8 cellular contexts compared by ENCODE assay signal in genomic region chr17:40218006-40218739, GRCh38. TPM values are rescaled to one million over a fixed set of nuclear protein-coding genes. Genes with fewer than 3 reads are reported as not detected.
DNase-seq lines count a peak whose midpoint lies in the region; ATAC-seq and TF ChIP-seq lines count a peak whose summit lies in the region.

No MANE protein-coding gene starts in this region.

- H3K4me3 ChIP-seq in cardiac muscle cell (peak overlapping the region; percentile 35), right atrium auricular region (peak overlapping the region in 1 of 2 donors; percentile 68), ascending aorta (peak overlapping the region; percentile 53 to 86), lower lobe of right lung (peak overlapping the region; percentile 75), transverse colon (peak overlapping the region in 1 of 4 donors; percentile 80), lower leg skin (ENCODE audit: low read depth, poor library complexity, severe bottlenecking) (no peak overlapping the region), thyroid gland (replicated peaks in 1 of 3) (peak overlapping the region in 1 of 3 donors; percentile 66)

- no peaks in the 10 kb centered on the region for H3K36me3 ChIP-seq in cardiac muscle cell
- H3K36me3 ChIP-seq in right atrium auricular region, result peaks cover 2% of the 10 kb centered on the region
- no peaks in the 10 kb centered on the region for H3K36me3 ChIP-seq in ascending aorta
- no peaks in the 10 kb centered on the region for H3K36me3 ChIP-seq in lower lobe of right lung
- no peaks in the 10 kb centered on the region for H3K36me3 ChIP-seq in transverse colon
- no peaks in the 10 kb centered on the region for H3K36me3 ChIP-seq in thyroid gland

- no peak for DNase-seq in cardiac muscle cell (ENCODE audit: low read depth in 1 of 2, low spot score in 1 of 2)
- no peak for DNase-seq in right atrium auricular region (ENCODE audit: low spot score)
- DNase-seq in ascending aorta (ENCODE audit: low spot score in 2 of 2), result no peak
- no peak for DNase-seq in lower lobe of right lung
- no peak for DNase-seq in transverse colon
- no peak for DNase-seq in lower leg skin (ENCODE audit: low spot score in 2 of 2)
- DNase-seq in thyroid gland, result no peak
- no peak for DNase-seq in NCI-H2029 treated with DMSO at 0.1 percent for 48 hours (lab: John Stamatoyannopoulos, UW)

- H3K27ac ChIP-seq in cardiac muscle cell, result peak overlapping the region; percentile 91
- no peak overlapping the region for H3K27ac ChIP-seq in right atrium auricular region
- peak overlapping the region; percentile 84 to 97 for H3K27ac ChIP-seq in ascending aorta
- H3K27ac ChIP-seq in lower lobe of right lung, result peak overlapping the region; percentile 84
- H3K27ac ChIP-seq in transverse colon, result peak overlapping the region; percentile 89 to 96 (median 92)
- no peak overlapping the region for H3K27ac ChIP-seq in thyroid gland

- in situ Hi-C loops in transverse colon (cut with MboI; ENCODE audit: low pct_ligation_motif_present in 1 of 4, low pct_unique_long_range_greater_than_20kb in 1 of 4, low sequenced_read_pairs in 3 of 4), result no loop called here

- TF ChIP-seq EP300 in transverse colon (IDR thresholded peaks at IDR 0.05; ENCODE audit: low read depth), result no peak

- H3K27me3 ChIP-seq in cardiac muscle cell (no peaks in the 10 kb centered on the region), right atrium auricular region (no peaks in the 10 kb centered on the region), ascending aorta (no peaks in the 10 kb centered on the region), lower lobe of right lung (ENCODE audit: low read depth) (no peaks in the 10 kb centered on the region), transverse colon (no peaks in the 10 kb centered on the region), thyroid gland (no peaks in the 10 kb centered on the region)

- no peaks in the 10 kb centered on the region for H3K9me3 ChIP-seq in cardiac muscle cell (ENCODE audit: low read depth)
- no peaks in the 10 kb centered on the region for H3K9me3 ChIP-seq in right atrium auricular region
- H3K9me3 ChIP-seq in ascending aorta, result no peaks in the 10 kb centered on the region
- no peaks in the 10 kb centered on the region for H3K9me3 ChIP-seq in lower lobe of right lung
- no peaks in the 10 kb centered on the region for H3K9me3 ChIP-seq in transverse colon
- no peaks in the 10 kb centered on the region for H3K9me3 ChIP-seq in thyroid gland

- intact Hi-C loops in ascending aorta (cut with DNase I), result loop anchor here (2.0 to 5.0 kb wide), 2 partner anchors 69 to 199 kb away; partner anchors contain the start of genes CDC6 and TOP2A
- intact Hi-C loops in lower lobe of right lung (cut with DNase I), result no loop called here
- intact Hi-C loops in transverse colon (cut with DNase I; ENCODE audit: low total_unique reads), result loop anchor here (5.0 kb wide), 1 partner anchor 69 kb away; the partner anchor contains the start of gene CDC6
- intact Hi-C loops in lower leg skin (cut with DNase I; ENCODE audit: low total_unique reads), result no loop called here
- intact Hi-C loops in thyroid gland (cut with DNase I), result no loop called here

- WGBS in transverse colon (ENCODE audit: low coverage in 1 of 2), 2 donors, result 80% methylated on average over 7 of the region's 7 CpGs; no CpG with 5 or more reads in 1 of the 2 donors
- WGBS in lower leg skin, 2 donors, result 74 to 77% methylated on average over 7 of the region's 7 CpGs
- WGBS in thyroid gland, 2 donors, result 77 to 79% methylated on average over 7 of the region's 7 CpGs

- TF ChIP-seq POLR2A in transverse colon (IDR thresholded peaks at IDR 0.05) (no peak), lower leg skin (IDR thresholded peaks at IDR 0.05) (no peak), thyroid gland (IDR thresholded peaks at IDR 0.05) (no peak)

- H3K4me1 ChIP-seq in cardiac muscle cell (ENCODE audit: low read depth) (no peaks in the 10 kb centered on the region), right atrium auricular region (peaks cover 0 to 15% of the 10 kb centered on the region in 2 donors), ascending aorta (peaks cover 3 to 12% of the 10 kb centered on the region in 2 donors), lower lobe of right lung (peaks cover 12% of the 10 kb centered on the region), transverse colon (peaks cover 5 to 13% (median 11%) of the 10 kb centered on the region in 4 donors), thyroid gland (peaks cover 8 to 11% of the 10 kb centered on the region in 2 donors)

- TF ChIP-seq CTCF in cardiac muscle cell (IDR thresholded peaks at IDR 0.05; ENCODE audit: low read depth, low read length) (no peak), right atrium auricular region (IDR thresholded peaks at IDR 0.05) (no peak), ascending aorta (IDR thresholded peaks at IDR 0.05) (no peak), lower lobe of right lung (IDR thresholded peaks at IDR 0.05) (no peak), transverse colon (IDR thresholded peaks at IDR 0.05) (no peak), lower leg skin (IDR thresholded peaks at IDR 0.05) (no peak), thyroid gland (IDR thresholded peaks at IDR 0.05) (no peak)

- no peak for ATAC-seq in lower lobe of right lung

RNA-seq across cellular contexts. Expression of gene WIPF2, which starts 0.9 kb away (rescaled TPM):
- 7.1 and 9.5 TPM in 2 replicates for total RNA-seq in cardiac muscle cell
- polyA plus RNA-seq in cardiac muscle cell, result 20.0 and 21.8 TPM in 2 replicates
- total RNA-seq in right atrium auricular region, result 1 to 10 TPM; 5.0 to 8.5 TPM
- 11.2 TPM for total RNA-seq in ascending aorta
- total RNA-seq in lower lobe of right lung, result 42.4 TPM
- 10 to 100 TPM; 20.5 to 29.5 (median 25.3) TPM for total RNA-seq in transverse colon
- 10 to 100 TPM; 14.5 to 24.3 (median 18.5) TPM for total RNA-seq in lower leg skin
- total RNA-seq in thyroid gland, result 10 to 100 TPM; 13.2 to 14.6 (median 14.5) TPM

RNA-seq across cellular contexts. Expression of gene RAPGEFL1, which starts 40.9 kb away (rescaled TPM):
- 7.1 and 12.2 TPM in 2 replicates for total RNA-seq in cardiac muscle cell
- polyA plus RNA-seq in cardiac muscle cell, result 10.1 and 10.6 TPM in 2 replicates
- 1 to 10 TPM; 1.6 to 2.9 TPM for total RNA-seq in right atrium auricular region
- total RNA-seq in ascending aorta, result 8.7 TPM
- total RNA-seq in lower lobe of right lung, result 9.3 TPM
- total RNA-seq in transverse colon, result 100 to 1,000 TPM; 220 to 411 (median 308) TPM
- total RNA-seq in lower leg skin, result 100 to 1,000 TPM; 273 to 467 (median 316) TPM
- 1 to 10 TPM; 1.3 to 5.2 (median 4.1) TPM for total RNA-seq in thyroid gland

Comparison
In these comparisons a context has a peak if more than half of its experiments do, and no peak if none do; other contexts are left out.
1. H3K27ac ChIP-seq: peak in cardiac muscle cell (single experiment), ascending aorta (2 of 2), lower lobe of right lung (single experiment) and transverse colon (4 of 4); none in right atrium auricular region (0 of 2) and thyroid gland (0 of 3).
2. RNA of gene RAPGEFL1, which starts 40.9 kb away (total RNA-seq): 220 to 411 TPM in transverse colon and 273 to 467 TPM in lower leg skin; 7.1 to 12.2 TPM in cardiac muscle cell, 9.3 TPM in lower lobe of right lung (single experiment), 8.7 TPM in ascending aorta (single experiment), 1.3 to 5.2 TPM in thyroid gland and 1.6 to 2.9 TPM in right atrium auricular region; every median in the first group is over 10 times any median in the second.
3. intact Hi-C loops: an anchor here in ascending aorta (2.0 to 5.0 kb wide) and transverse colon (5.0 kb wide); none called in lower lobe of right lung, lower leg skin and thyroid gland.